In the genomic region with DNA sequence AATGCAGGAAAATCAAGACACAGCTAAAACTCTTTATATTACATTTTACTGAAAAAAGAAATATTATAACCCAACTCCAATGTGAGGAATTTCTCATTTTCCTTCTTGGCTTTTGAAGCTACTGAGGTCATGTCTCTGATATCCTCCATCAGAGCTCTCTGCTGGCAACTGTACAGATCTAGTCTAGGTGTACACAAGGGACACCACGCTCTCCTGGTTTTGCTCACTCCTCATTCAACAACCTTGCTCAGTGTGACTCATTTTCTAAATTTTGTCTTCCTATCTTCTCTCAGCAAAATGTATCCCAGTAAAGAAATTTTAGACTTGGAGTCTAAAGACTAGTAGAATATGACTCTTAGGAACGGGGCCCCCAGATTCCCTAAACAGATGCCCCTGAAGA, we compare ENCODE assay signal across 20 cellular contexts.
A peak's percentile ranks its signal among the peaks of the same experiment; 100 is the strongest.
DNase-seq lines count a peak whose midpoint lies in the region; ATAC-seq, FAIRE-seq and TF ChIP-seq lines count a peak whose summit lies in the region.
"Had no signal": no experiment of that assay in that cellular context is flagged by ENCODE, and none has a peak within 500 bp of the region (broad histone marks: within the 10 kb centered on the region; RNA-seq: fewer than 3 reads in every experiment).

No MANE protein-coding gene starts in this region.

- WGBS in heart right ventricle, 2 donors: 38 to 59% methylated on average over 2 of the region's 2 CpGs
- WGBS in right cardiac atrium: 74% methylated on average over 2 of the region's 2 CpGs
- WGBS in GM12878 (ENCODE audit: insufficient coverage, insufficient replicate concordance, low lambda C conversion rate, missing lambda C conversion rate): 2% methylated on average over 2 of the region's 2 CpGs

- no peaks in the 10 kb centered on the region for H3K79me2 ChIP-seq in GM12878 (ENCODE audit: control insufficient read depth, insufficient read depth, low read length)

- no peak overlapping the region for H3K27ac Mint-ChIP-seq in CD14-positive monocyte
- H3K27ac Mint-ChIP-seq: B cell; CD4-positive, CD25-positive, alpha-beta regulatory T cell; CD8-positive, alpha-beta memory T cell; HFFc6 had no signal

- in situ Hi-C loops in GM12878 (cut with MboI): no loop called here

- FAIRE-seq in GM12878 (lab: Jason Lieb, UNC): no peak
- FAIRE-seq: D721Med, G401.6, GM12892, GM18507 had no signal

- SMC1A ChIA-PET in GM12878 (lab: Charles Lee; ENCODE audit: uncharacterized antibody, unreplicated experiment): interaction anchor here (1.1 to 1.2 kb wide), 3 partner anchors 9 to 275 kb away, joined by 3 read pairs; no protein-coding TSS in a partner anchor

- H3K9me3 Mint-ChIP-seq in CD14-positive monocyte: peaks cover 3 to 11% (median 6%) of the 10 kb centered on the region in 7 donors

- H3K4me3 Mint-ChIP-seq in CD14-positive monocyte: no peak overlapping the region
- H3K4me3 Mint-ChIP-seq: B cell; CD4-positive, CD25-positive, alpha-beta regulatory T cell; CD8-positive, alpha-beta memory T cell; HFFc6 had no signal

- TF ChIP-seq CTCF in heart right ventricle (IDR thresholded peaks at IDR 0.05) (no peak), GM12878 (IDR thresholded peaks at IDR 0.05 in 2 of 3, conservative IDR thresholded peaks at IDR 0.05 in 1 of 3; ENCODE audit: control insufficient read depth in 2 of 3, extremely low read depth in 1 of 3, insufficient read depth in 1 of 3, low read depth in 3 of 3, low read length in 3 of 3) (no peak), CD14-positive monocyte (IDR thresholded peaks at IDR 0.05) (no peak)

- intact Hi-C loops in heart right ventricle (cut with DNase I): no loop called here
- intact Hi-C loops in right cardiac atrium (cut with DNase I): no loop called here
- intact Hi-C loops in GM12878 (cut with micrococcal nuclease; ENCODE audit: unreplicated experiment): no loop called here
- intact Hi-C loops in CD14-positive monocyte (cut with micrococcal nuclease): no loop called here

- RAD21 ChIA-PET in GM12878 (lab: Charles Lee; ENCODE audit: unreplicated experiment): no interaction called here

- CTCF ChIA-PET in GM12878 (lab: Yijun Ruan, JAX): interaction anchor here (1.5 kb wide), 1 partner anchor 26 kb away, joined by 4 read pairs; no protein-coding TSS in a partner anchor

- POLR2A ChIA-PET in GM12878 (lab: Charles Lee): interaction anchor here (0.6 kb wide), 1 partner anchor 460 kb away, joined by 6 read pairs; no protein-coding TSS in a partner anchor

- no peaks in the 10 kb centered on the region for H3K36me3 Mint-ChIP-seq in CD14-positive monocyte
- H3K36me3 Mint-ChIP-seq: CD4-positive, CD25-positive, alpha-beta regulatory T cell; CD8-positive, alpha-beta memory T cell had no signal

- no peaks in the 10 kb centered on the region for H3K27me3 ChIP-seq in heart right ventricle
- H3K27me3 ChIP-seq in right cardiac atrium (ENCODE audit: control insufficient read depth, insufficient read depth): no peaks in the 10 kb centered on the region
- no peaks in the 10 kb centered on the region for H3K27me3 ChIP-seq in GM12878 (replicated peaks in 1 of 2; ENCODE audit: control insufficient read depth in 2 of 2, insufficient read depth in 2 of 2, low read length in 1 of 2)
- H3K27me3 ChIP-seq: BLaER1 treated with 17β-estradiol and CSF1 and Interleukin-3, amounts not matched to agents 10 nM and 100 nM had no signal

- no peaks in the 10 kb centered on the region for H3K4me1 Mint-ChIP-seq in CD14-positive monocyte
- H3K4me1 Mint-ChIP-seq: CD4-positive, CD25-positive, alpha-beta regulatory T cell; CD8-positive, alpha-beta memory T cell had no signal

- no peak for TF ChIP-seq EP300 in GM12878 (IDR thresholded peaks at IDR 0.05; ENCODE audit: borderline replicate concordance in 1 of 2, control insufficient read depth in 1 of 2, low read depth in 2 of 2, low read length in 2 of 2)

- H3K9ac ChIP-seq in GM12878 (ENCODE audit: control insufficient read depth, insufficient read depth, low read length): no peak overlapping the region
- H3K9ac ChIP-seq: BLaER1 treated with 17β-estradiol and CSF1 and Interleukin-3, amounts not matched to agents 10 nM and 100 nM had no signal

- H3K27ac ChIP-seq in heart right ventricle (peak overlapping the region in 1 of 10 donors; percentile 10), right cardiac atrium (ENCODE audit: low read length) (no peak overlapping the region), GM12878 (ENCODE audit: control insufficient read depth, insufficient read depth) (no peak overlapping the region)
- H3K27ac ChIP-seq: BLaER1 treated with 17β-estradiol and CSF1 and Interleukin-3, amounts not matched to agents 10 nM and 100 nM; HL-60 had no signal

- H3K9me3 ChIP-seq in heart right ventricle (peaks cover 0 to 10% (median 0%) of the 10 kb centered on the region in 11 donors), right cardiac atrium (ENCODE audit: control insufficient read depth, low read length) (no peaks in the 10 kb centered on the region), GM12878 (replicated peaks; ENCODE audit: control insufficient read depth, insufficient read depth, low read length) (peaks cover 4% of the 10 kb centered on the region)

- no peaks in the 10 kb centered on the region for H3K27me3 Mint-ChIP-seq in CD14-positive monocyte (ENCODE audit: low read depth in 3 of 3)
- H3K27me3 Mint-ChIP-seq: B cell; CD4-positive, CD25-positive, alpha-beta regulatory T cell had no signal

- ATAC-seq in heart right ventricle (peak in 6 of 8 donors; percentile 36 to 77 (median 66)), right cardiac atrium (no peak), GM12878 (no peak)
- ATAC-seq: HCT116 had no signal

- H3K4me2 ChIP-seq in GM12878 (ENCODE audit: control insufficient read depth, insufficient read depth): no peak overlapping the region

- BruUV-seq in GM12878 (replicated peaks; lab: Mats Ljungman, UMichigan): no TSS peak

- H2AFZ ChIP-seq in GM12878 (ENCODE audit: control insufficient read depth, low read depth, low read length): no peak overlapping the region

- H3K4me3 ChIP-seq in heart right ventricle: no peak overlapping the region
- H3K4me3 ChIP-seq in right cardiac atrium (ENCODE audit: low read length): no peak overlapping the region
- no peak overlapping the region for H3K4me3 ChIP-seq in GM12878
- H3K4me3 ChIP-seq: BLaER1 treated with 17β-estradiol and CSF1 and Interleukin-3, amounts not matched to agents 10 nM and 100 nM had no signal

- TF ChIP-seq POLR2A in GM12878 (IDR thresholded peaks at IDR 0.05; ENCODE audit: low read depth, low read length): no peak

- no peak for TF ChIP-seq RAD21 in GM12878 (IDR thresholded peaks at IDR 0.05; ENCODE audit: insufficient read depth, low read depth, low read length)

- peaks cover 0 to 26% (median 6%) of the 10 kb centered on the region in 9 donors for H3K4me1 ChIP-seq in heart right ventricle
- no peaks in the 10 kb centered on the region for H3K4me1 ChIP-seq in right cardiac atrium (ENCODE audit: control insufficient read depth, insufficient read depth, low read length)
- H3K4me1 ChIP-seq in GM12878 (ENCODE audit: control insufficient read depth, insufficient read depth, low read length): peaks cover 18% of the 10 kb centered on the region

- H3K36me3 ChIP-seq in heart right ventricle: no peaks in the 10 kb centered on the region
- no peaks in the 10 kb centered on the region; a peak in 1 of 4 replicates for H3K36me3 ChIP-seq in GM12878 (ENCODE audit: control insufficient read depth in 2 of 2, insufficient read depth in 2 of 2, low read length in 1 of 2)
- H3K36me3 ChIP-seq: BLaER1 treated with 17β-estradiol and CSF1 and Interleukin-3, amounts not matched to agents 10 nM and 100 nM had no signal

- DNase-seq in NCI-H345 (lab: John Stamatoyannopoulos, UW) (peak; percentile 7), NCI-H345 treated with DMSO at 0.1 percent for 48 hours (lab: John Stamatoyannopoulos, UW; ENCODE audit: unreplicated experiment) (no peak), heart right ventricle (no peak), right cardiac atrium (no peak), GM12878 (ENCODE audit: low read depth, low spot score) (no peak), CD14-positive monocyte (ENCODE audit: low spot score) (no peak)
- DNase-seq: CD4-positive, CD25-positive, alpha-beta regulatory T cell; CD8-positive, alpha-beta memory T cell; COR-L47; GOT3; H7; HFFc6 had no signal

- H4K20me1 ChIP-seq in GM12878 (ENCODE audit: control insufficient read depth, insufficient read depth): no peaks in the 10 kb centered on the region
- H4K20me1 ChIP-seq: BLaER1 treated with 17β-estradiol and CSF1 and Interleukin-3, amounts not matched to agents 10 nM and 100 nM had no signal

TF ChIP-seq in GM12878, 131 proteins besides CTCF, POLR2A, EP300 and RAD21:
- TF ChIP-seq RUNX3 (IDR thresholded peaks at IDR 0.05; ENCODE audit: low read length) (peak; percentile 16; the same call in 1 of the 2 replicates), JUNB (IDR thresholded peaks at IDR 0.05) (peak; percentile 13; the same call in 1 of the 2 replicates), EZH2 (IDR thresholded peaks at IDR 0.05; ENCODE audit: borderline replicate concordance, control insufficient read depth, low read depth, low read length) (no peak)

Comparison
In these comparisons a context has a peak if more than half of its experiments do, and no peak if none do; other contexts are left out.
1. ATAC-seq: peak in heart right ventricle (6 of 8); none in right cardiac atrium (0 of 2) and GM12878 (single experiment).